12 cellular contexts compared by ENCODE assay signal in genomic region chr1:78168306-78168705, GRCh38.
"Had no signal": no experiment of that assay in that cellular context is flagged by ENCODE, and none has a peak within 500 bp of the region (broad histone marks: within the 10 kb centered on the region; RNA-seq: fewer than 3 reads in every experiment).

No MANE protein-coding gene starts in this region.

- H3K27ac ChIP-seq: colonic mucosa, right lobe of liver, suprapubic skin had no signal

- H3K27me3 ChIP-seq: colonic mucosa, right lobe of liver, suprapubic skin had no signal

- H3K9me3 ChIP-seq: colonic mucosa, right lobe of liver, suprapubic skin had no signal

- DNase-seq: activated CD4-positive, alpha-beta T cell treated with anti-CD3 and anti-CD28 coated beads, Interleukin-2, amount 10 ng/mL, durations not matched to agents 24 days and 14 days; activated naive CD4-positive, alpha-beta T cell treated with Interleukin-2 at 50 U/mL for 16 hours; activated naive CD8-positive, alpha-beta T cell treated with anti-CD3 and anti-CD28 coated beads, Interleukin-2, amount 50 U/mL, for 24 hours; colonic mucosa; effector CD8-positive, alpha-beta T cell; hypothalamus; kidney glomerular epithelial cell; right lobe of liver; stimulated activated naive CD8-positive, alpha-beta T cell treated with anti-CD3 and anti-CD28 coated beads, Interleukin-15, Interleukin-2, amounts not matched to agents 100 U/mL and 50 U/mL, for 24 hours; T-cell; T1000 had no signal

- H3K36me3 ChIP-seq: colonic mucosa, right lobe of liver, suprapubic skin had no signal

- H3K4me1 ChIP-seq: colonic mucosa, right lobe of liver, suprapubic skin had no signal

- H3K4me3 ChIP-seq: colonic mucosa, right lobe of liver, suprapubic skin had no signal

- ATAC-seq: activated naive CD8-positive, alpha-beta T cell treated with anti-CD3 and anti-CD28 coated beads, Interleukin-2, amount 50 U/mL, for 24 hours; right lobe of liver; stimulated activated naive CD8-positive, alpha-beta T cell treated with anti-CD3 and anti-CD28 coated beads, Interleukin-15, Interleukin-2, amounts not matched to agents 100 U/mL and 50 U/mL, for 24 hours; T-cell had no signal
